ENCODE assay signal across 2 cellular contexts in the genomic region with DNA sequence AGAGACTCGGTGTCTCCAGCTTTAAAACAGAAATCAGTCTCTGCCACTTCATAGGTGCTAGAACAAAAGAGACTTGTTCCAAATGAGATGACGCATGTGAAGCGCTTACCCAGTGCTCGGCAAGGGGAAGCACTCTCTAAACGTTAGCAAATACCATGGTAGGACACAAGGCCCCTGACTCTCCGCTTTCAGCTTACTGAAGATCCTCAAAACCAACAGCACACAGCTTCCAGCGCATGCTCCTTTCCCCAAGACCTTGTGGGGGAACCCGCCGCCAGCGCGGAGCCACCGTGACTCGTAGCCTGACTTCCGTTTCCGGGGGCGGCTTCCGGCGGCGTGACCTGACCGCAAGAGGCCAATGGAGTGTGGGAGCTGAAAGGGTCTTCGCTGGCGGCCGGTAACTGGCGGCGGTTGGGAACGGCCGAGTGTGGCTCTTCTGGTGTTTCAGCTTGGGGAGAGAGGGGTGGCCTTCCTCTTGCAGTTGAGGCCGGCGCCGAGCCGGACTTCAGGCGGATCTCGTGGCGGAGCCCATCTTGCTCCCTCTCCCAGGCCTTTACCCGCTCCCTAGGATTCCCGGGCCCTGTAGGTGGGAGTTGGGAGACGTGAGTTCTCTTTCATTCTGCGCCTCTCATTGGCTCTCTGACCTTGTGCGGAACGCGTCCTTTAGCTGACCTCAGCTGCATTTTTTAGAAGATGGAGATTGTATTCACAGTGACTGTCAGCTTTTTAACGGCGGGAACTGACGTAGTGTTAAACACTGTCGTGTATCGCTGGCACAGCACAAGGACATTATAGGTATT.
TF ChIP-seq lines count a peak whose summit lies in the region.

A gene with protein sequence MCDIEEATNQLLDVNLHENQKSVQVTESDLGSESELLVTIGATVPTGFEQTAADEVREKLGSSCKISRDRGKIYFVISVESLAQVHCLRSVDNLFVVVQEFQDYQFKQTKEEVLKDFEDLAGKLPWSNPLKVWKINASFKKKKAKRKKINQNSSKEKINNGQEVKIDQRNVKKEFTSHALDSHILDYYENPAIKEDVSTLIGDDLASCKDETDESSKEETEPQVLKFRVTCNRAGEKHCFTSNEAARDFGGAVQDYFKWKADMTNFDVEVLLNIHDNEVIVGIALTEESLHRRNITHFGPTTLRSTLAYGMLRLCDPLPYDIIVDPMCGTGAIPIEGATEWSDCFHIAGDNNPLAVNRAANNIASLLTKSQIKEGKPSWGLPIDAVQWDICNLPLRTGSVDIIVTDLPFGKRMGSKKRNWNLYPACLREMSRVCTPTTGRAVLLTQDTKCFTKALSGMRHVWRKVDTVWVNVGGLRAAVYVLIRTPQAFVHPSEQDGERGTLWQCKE (plus strand): TSS at position 324 of the 800 bp plus-strand sequence. CDS start 2,015 bp downstream, outside the sequence.

TF ChIP-seq in HEK293, 187 proteins besides CTCF, POLR2A, EP300 and RAD21 (continued from another document and continues in another):
- TF ChIP-seq, protein P1, sequence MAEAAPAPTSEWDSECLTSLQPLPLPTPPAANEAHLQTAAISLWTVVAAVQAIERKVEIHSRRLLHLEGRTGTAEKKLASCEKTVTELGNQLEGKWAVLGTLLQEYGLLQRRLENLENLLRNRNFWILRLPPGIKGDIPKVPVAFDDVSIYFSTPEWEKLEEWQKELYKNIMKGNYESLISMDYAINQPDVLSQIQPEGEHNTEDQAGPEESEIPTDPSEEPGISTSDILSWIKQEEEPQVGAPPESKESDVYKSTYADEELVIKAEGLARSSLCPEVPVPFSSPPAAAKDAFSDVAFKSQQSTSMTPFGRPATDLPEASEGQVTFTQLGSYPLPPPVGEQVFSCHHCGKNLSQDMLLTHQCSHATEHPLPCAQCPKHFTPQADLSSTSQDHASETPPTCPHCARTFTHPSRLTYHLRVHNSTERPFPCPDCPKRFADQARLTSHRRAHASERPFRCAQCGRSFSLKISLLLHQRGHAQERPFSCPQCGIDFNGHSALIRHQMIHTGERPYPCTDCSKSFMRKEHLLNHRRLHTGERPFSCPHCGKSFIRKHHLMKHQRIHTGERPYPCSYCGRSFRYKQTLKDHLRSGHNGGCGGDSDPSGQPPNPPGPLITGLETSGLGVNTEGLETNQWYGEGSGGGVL (tag by site-specific recombination; IDR thresholded peaks at IDR 0.05) = peak; percentile 71
- TF ChIP-seq, protein P2, sequence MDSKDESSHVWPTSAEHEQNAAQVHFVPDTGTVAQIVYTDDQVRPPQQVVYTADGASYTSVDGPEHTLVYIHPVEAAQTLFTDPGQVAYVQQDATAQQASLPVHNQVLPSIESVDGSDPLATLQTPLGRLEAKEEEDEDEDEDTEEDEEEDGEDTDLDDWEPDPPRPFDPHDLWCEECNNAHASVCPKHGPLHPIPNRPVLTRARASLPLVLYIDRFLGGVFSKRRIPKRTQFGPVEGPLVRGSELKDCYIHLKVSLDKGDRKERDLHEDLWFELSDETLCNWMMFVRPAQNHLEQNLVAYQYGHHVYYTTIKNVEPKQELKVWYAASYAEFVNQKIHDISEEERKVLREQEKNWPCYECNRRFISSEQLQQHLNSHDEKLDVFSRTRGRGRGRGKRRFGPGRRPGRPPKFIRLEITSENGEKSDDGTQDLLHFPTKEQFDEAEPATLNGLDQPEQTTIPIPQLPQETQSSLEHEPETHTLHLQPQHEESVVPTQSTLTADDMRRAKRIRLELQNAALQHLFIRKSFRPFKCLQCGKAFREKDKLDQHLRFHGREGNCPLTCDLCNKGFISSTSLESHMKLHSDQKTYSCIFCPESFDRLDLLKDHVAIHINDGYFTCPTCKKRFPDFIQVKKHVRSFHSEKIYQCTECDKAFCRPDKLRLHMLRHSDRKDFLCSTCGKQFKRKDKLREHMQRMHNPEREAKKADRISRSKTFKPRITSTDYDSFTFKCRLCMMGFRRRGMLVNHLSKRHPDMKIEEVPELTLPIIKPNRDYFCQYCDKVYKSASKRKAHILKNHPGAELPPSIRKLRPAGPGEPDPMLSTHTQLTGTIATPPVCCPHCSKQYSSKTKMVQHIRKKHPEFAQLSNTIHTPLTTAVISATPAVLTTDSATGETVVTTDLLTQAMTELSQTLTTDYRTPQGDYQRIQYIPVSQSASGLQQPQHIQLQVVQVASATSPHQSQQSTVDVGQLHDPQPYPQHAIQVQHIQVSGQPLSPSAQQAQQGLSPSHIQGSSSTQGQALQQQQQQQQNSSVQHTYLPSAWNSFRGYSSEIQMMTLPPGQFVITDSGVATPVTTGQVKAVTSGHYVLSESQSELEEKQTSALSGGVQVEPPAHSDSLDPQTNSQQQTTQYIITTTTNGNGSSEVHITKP (tag by site-specific recombination; IDR thresholded peaks at IDR 0.05) = peak; percentile 89
- no peak for TF ChIP-seq ZNF707 (tag by site-specific recombination; IDR thresholded peaks at IDR 0.05)
- peak; percentile 81 for TF ChIP-seq GLIS2 (tag by site-specific recombination; IDR thresholded peaks at IDR 0.05)
- TF ChIP-seq ZNF324 (tag by site-specific recombination; IDR thresholded peaks at IDR 0.05) = peak; percentile 75; the same call in 1 of the 2 replicates
- TF ChIP-seq, protein P3, sequence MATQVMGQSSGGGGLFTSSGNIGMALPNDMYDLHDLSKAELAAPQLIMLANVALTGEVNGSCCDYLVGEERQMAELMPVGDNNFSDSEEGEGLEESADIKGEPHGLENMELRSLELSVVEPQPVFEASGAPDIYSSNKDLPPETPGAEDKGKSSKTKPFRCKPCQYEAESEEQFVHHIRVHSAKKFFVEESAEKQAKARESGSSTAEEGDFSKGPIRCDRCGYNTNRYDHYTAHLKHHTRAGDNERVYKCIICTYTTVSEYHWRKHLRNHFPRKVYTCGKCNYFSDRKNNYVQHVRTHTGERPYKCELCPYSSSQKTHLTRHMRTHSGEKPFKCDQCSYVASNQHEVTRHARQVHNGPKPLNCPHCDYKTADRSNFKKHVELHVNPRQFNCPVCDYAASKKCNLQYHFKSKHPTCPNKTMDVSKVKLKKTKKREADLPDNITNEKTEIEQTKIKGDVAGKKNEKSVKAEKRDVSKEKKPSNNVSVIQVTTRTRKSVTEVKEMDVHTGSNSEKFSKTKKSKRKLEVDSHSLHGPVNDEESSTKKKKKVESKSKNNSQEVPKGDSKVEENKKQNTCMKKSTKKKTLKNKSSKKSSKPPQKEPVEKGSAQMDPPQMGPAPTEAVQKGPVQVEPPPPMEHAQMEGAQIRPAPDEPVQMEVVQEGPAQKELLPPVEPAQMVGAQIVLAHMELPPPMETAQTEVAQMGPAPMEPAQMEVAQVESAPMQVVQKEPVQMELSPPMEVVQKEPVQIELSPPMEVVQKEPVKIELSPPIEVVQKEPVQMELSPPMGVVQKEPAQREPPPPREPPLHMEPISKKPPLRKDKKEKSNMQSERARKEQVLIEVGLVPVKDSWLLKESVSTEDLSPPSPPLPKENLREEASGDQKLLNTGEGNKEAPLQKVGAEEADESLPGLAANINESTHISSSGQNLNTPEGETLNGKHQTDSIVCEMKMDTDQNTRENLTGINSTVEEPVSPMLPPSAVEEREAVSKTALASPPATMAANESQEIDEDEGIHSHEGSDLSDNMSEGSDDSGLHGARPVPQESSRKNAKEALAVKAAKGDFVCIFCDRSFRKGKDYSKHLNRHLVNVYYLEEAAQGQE (tag by site-specific recombination; IDR thresholded peaks at IDR 0.05) = no peak
- TF ChIP-seq, protein P4, sequence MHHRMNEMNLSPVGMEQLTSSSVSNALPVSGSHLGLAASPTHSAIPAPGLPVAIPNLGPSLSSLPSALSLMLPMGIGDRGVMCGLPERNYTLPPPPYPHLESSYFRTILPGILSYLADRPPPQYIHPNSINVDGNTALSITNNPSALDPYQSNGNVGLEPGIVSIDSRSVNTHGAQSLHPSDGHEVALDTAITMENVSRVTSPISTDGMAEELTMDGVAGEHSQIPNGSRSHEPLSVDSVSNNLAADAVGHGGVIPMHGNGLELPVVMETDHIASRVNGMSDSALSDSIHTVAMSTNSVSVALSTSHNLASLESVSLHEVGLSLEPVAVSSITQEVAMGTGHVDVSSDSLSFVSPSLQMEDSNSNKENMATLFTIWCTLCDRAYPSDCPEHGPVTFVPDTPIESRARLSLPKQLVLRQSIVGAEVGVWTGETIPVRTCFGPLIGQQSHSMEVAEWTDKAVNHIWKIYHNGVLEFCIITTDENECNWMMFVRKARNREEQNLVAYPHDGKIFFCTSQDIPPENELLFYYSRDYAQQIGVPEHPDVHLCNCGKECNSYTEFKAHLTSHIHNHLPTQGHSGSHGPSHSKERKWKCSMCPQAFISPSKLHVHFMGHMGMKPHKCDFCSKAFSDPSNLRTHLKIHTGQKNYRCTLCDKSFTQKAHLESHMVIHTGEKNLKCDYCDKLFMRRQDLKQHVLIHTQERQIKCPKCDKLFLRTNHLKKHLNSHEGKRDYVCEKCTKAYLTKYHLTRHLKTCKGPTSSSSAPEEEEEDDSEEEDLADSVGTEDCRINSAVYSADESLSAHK (tag by site-specific recombination; IDR thresholded peaks at IDR 0.05) = peak; percentile 36; the same call in 1 of the 2 replicates

TF ChIP-seq in SK-N-SH, 30 proteins besides CTCF, POLR2A, EP300 and RAD21 (continued from another document and continues in another):
- TF ChIP-seq, protein P5, sequence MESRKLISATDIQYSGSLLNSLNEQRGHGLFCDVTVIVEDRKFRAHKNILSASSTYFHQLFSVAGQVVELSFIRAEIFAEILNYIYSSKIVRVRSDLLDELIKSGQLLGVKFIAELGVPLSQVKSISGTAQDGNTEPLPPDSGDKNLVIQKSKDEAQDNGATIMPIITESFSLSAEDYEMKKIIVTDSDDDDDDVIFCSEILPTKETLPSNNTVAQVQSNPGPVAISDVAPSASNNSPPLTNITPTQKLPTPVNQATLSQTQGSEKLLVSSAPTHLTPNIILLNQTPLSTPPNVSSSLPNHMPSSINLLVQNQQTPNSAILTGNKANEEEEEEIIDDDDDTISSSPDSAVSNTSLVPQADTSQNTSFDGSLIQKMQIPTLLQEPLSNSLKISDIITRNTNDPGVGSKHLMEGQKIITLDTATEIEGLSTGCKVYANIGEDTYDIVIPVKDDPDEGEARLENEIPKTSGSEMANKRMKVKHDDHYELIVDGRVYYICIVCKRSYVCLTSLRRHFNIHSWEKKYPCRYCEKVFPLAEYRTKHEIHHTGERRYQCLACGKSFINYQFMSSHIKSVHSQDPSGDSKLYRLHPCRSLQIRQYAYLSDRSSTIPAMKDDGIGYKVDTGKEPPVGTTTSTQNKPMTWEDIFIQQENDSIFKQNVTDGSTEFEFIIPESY (IDR thresholded peaks at IDR 0.05; ENCODE audit: borderline replicate concordance, low read depth) = peak; percentile 56; the same call in 1 of the 2 replicates
- TF ChIP-seq ELF1 (IDR thresholded peaks at IDR 0.05) = peak; percentile 78
- TF ChIP-seq MXI1 (IDR thresholded peaks at IDR 0.05; ENCODE audit: low read depth, low read length) = peak; percentile 88
- TF ChIP-seq MEF2A (IDR thresholded peaks at IDR 0.05; ENCODE audit: borderline replicate concordance, low read depth) = no peak
- no peak for TF ChIP-seq TCF12 (IDR thresholded peaks at IDR 0.05)
- TF ChIP-seq, protein P6, sequence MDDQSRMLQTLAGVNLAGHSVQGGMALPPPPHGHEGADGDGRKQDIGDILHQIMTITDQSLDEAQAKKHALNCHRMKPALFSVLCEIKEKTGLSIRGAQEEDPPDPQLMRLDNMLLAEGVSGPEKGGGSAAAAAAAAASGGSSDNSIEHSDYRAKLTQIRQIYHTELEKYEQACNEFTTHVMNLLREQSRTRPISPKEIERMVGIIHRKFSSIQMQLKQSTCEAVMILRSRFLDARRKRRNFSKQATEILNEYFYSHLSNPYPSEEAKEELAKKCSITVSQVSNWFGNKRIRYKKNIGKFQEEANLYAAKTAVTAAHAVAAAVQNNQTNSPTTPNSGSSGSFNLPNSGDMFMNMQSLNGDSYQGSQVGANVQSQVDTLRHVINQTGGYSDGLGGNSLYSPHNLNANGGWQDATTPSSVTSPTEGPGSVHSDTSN (IDR thresholded peaks at IDR 0.05) = peak; percentile 18; the same call in 1 of the 2 replicates
- TF ChIP-seq, protein P7, sequence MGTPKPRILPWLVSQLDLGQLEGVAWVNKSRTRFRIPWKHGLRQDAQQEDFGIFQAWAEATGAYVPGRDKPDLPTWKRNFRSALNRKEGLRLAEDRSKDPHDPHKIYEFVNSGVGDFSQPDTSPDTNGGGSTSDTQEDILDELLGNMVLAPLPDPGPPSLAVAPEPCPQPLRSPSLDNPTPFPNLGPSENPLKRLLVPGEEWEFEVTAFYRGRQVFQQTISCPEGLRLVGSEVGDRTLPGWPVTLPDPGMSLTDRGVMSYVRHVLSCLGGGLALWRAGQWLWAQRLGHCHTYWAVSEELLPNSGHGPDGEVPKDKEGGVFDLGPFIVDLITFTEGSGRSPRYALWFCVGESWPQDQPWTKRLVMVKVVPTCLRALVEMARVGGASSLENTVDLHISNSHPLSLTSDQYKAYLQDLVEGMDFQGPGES (IDR thresholded peaks at IDR 0.05; ENCODE audit: low read depth, low read length) = no peak
- peak; percentile 41; the same call in 1 of the 2 replicates for TF ChIP-seq RXRA (IDR thresholded peaks at IDR 0.05; ENCODE audit: borderline replicate concordance, low read depth)
- TF ChIP-seq, protein P3 (IDR thresholded peaks at IDR 0.05; ENCODE audit: low read depth, low read length) = 0 out of 2 replicates have a peak, but pooled peaks have one; percentile 50
- TF ChIP-seq, protein P8, sequence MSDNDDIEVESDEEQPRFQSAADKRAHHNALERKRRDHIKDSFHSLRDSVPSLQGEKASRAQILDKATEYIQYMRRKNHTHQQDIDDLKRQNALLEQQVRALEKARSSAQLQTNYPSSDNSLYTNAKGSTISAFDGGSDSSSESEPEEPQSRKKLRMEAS (IDR thresholded peaks at IDR 0.05; ENCODE audit: low read depth) = peak; percentile 99
- peak; percentile 69 for TF ChIP-seq NRF1 (IDR thresholded peaks at IDR 0.05; ENCODE audit: low read depth, low read length)
- TF ChIP-seq YY1 (IDR thresholded peaks at IDR 0.05; ENCODE audit: low read depth) = peak; percentile 81
- TF ChIP-seq EZH2phosphoT487 (IDR thresholded peaks at IDR 0.05; ENCODE audit: borderline replicate concordance, low read depth) = no peak
- peak; percentile 67; the same call in 1 of the 2 replicates for TF ChIP-seq SIN3A (IDR thresholded peaks at IDR 0.05; ENCODE audit: borderline replicate concordance, low read depth, low read length)
